In genomic region chr6:87407531-87407895, GRCh38 we compare ENCODE assay signal across 7 cellular contexts. TPM values are rescaled to one million over a fixed set of nuclear protein-coding genes. Genes with fewer than 3 reads are reported as not detected.
DNase-seq lines count a peak whose midpoint lies in the region; ATAC-seq and TF ChIP-seq lines count a peak whose summit lies in the region.

No MANE protein-coding gene starts in this region.

- no peaks in the 10 kb centered on the region for H3K36me3 ChIP-seq in neutrophil

- TF ChIP-seq CTCF in LNCaP clone FGC (IDR thresholded peaks at IDR 0.05; ENCODE audit: control insufficient read depth, extremely low read depth, insufficient read depth): no peak
- no peak for TF ChIP-seq CTCF in VCaP (conservative IDR thresholded peaks at IDR 0.05)
- TF ChIP-seq CTCF in fibroblast of villous mesenchyme (IDR thresholded peaks at IDR 0.05; ENCODE audit: insufficient read depth, low read depth, low read length): no peak
- no peak for TF ChIP-seq CTCF in neutrophil (IDR thresholded peaks at IDR 0.05)

- H3K4me3 ChIP-seq in LNCaP clone FGC (ENCODE audit: low read depth, low read length): peak overlapping the region; percentile 57
- peak overlapping the region; percentile 91 for H3K4me3 ChIP-seq in fibroblast of villous mesenchyme (ENCODE audit: low read depth, low read length)
- H3K4me3 ChIP-seq in neutrophil (ENCODE audit: low read depth in 1 of 2, low read length in 1 of 2): peak overlapping the region; percentile 76 to 92

- no peaks in the 10 kb centered on the region for H3K9me3 ChIP-seq in neutrophil

- DNase-seq in G401 (ENCODE audit: low spot score) (peak; percentile 69), LNCaP clone FGC (ENCODE audit: low read depth) (no peak), fibroblast of villous mesenchyme (ENCODE audit: low read depth) (peak; percentile 56), HT-29 (ENCODE audit: low spot score) (no peak)

- peaks cover 42% of the 10 kb centered on the region for H3K27me3 ChIP-seq in neutrophil

- peaks cover 12 to 13% of the 10 kb centered on the region in 2 experiments for H3K4me1 ChIP-seq in neutrophil (ENCODE audit: control insufficient read depth in 1 of 2, insufficient read depth in 1 of 2, low read depth in 1 of 2, low read length in 1 of 2)

- ATAC-seq in GM21576 (IDR thresholded peaks at IDR 0.05; ENCODE audit: unreplicated experiment): peak; percentile 13

- peak overlapping the region; percentile 73 for H3K27ac ChIP-seq in VCaP
- peak overlapping the region; percentile 79 for H3K27ac ChIP-seq in neutrophil

- in situ Hi-C loops in G401 (cut with HindIII; ENCODE audit: low sequenced_read_pairs): no loop called here

RNA-seq across cellular contexts. Expression of gene CFAP206, which starts 0.3 kb away (rescaled TPM):
- total RNA-seq in G401 (2014; rRNA removed; shearing (Covaris generic)): 1.5 and 7.7 TPM in 2 replicates
- total RNA-seq in fibroblast of villous mesenchyme: 0.86 TPM in 1 of 2 replicates, not detected in the other
- not detected in 2 replicates for total RNA-seq in HT-29 (2014; rRNA removed; shearing (Covaris generic))

Comparison
In these comparisons a context has a peak if more than half of its experiments do, and no peak if none do; other contexts are left out.
1. DNase-seq: peak in G401 (single experiment) and fibroblast of villous mesenchyme (single experiment); none in LNCaP clone FGC (single experiment) and HT-29 (single experiment).
2. Peak in every context shown above with its lines, with median percentiles within 50 percentile points of each other: H3K4me3 ChIP-seq.